11 cellular contexts compared by ENCODE assay signal in genomic region chr2:190628651-190629378, GRCh38. TPM values are rescaled to one million over a fixed set of nuclear protein-coding genes. Genes with fewer than 3 reads are reported as not detected.
DNase-seq lines count a peak whose midpoint lies in the region; ATAC-seq and TF ChIP-seq lines count a peak whose summit lies in the region.
"Had no signal": no experiment of that assay in that cellular context is flagged by ENCODE, and none has a peak within 500 bp of the region (broad histone marks: within the 10 kb centered on the region; RNA-seq: fewer than 3 reads in every experiment).

No MANE protein-coding gene starts in this region.

- TF ChIP-seq CTCF in breast epithelium (IDR thresholded peaks at IDR 0.05) (no peak), MCF 10A (IDR thresholded peaks at IDR 0.05; ENCODE audit: unreplicated experiment) (no peak), esophagus squamous epithelium (IDR thresholded peaks at IDR 0.05) (no peak), natural killer cell (IDR thresholded peaks at IDR 0.05) (no peak), vagina (IDR thresholded peaks at IDR 0.05) (no peak)

- H3K27ac Mint-ChIP-seq in MCF 10A (ENCODE audit: low read depth, unreplicated experiment) (no peak overlapping the region), natural killer cell (peak overlapping the region; percentile 60 to 90)

- 58 to 83% methylated on average over 7 of the region's 7 CpGs for WGBS in esophagus squamous epithelium, 2 donors

- ATAC-seq in natural killer cell (no peak), HG02970 (IDR thresholded peaks at IDR 0.05; ENCODE audit: low FRiP score, unreplicated experiment) (no peak)

- no peaks in the 10 kb centered on the region for H3K4me1 ChIP-seq in breast epithelium
- peaks cover 0 to 26% (median 0%) of the 10 kb centered on the region in 3 donors for H3K4me1 ChIP-seq in esophagus squamous epithelium
- H3K4me1 ChIP-seq in vagina, result peaks cover 18% of the 10 kb centered on the region

- no peak for TF ChIP-seq POLR2A in breast epithelium (IDR thresholded peaks at IDR 0.05)
- no peak for TF ChIP-seq POLR2A in esophagus squamous epithelium (IDR thresholded peaks at IDR 0.05)
- TF ChIP-seq POLR2A in vagina (IDR thresholded peaks at IDR 0.05), result no peak

- intact Hi-C loops in breast epithelium (cut with DNase I; ENCODE audit: low total_unique reads) (no loop called here), MCF 10A (cut with micrococcal nuclease) (no loop called here), esophagus squamous epithelium (cut with DNase I) (no loop called here), natural killer cell (cut with micrococcal nuclease) (no loop called here), vagina (cut with DNase I) (no loop called here)

- DNase-seq in breast epithelium (ENCODE audit: low spot score in 2 of 2) (no peak), MCF 10A (ENCODE audit: unreplicated experiment) (no peak), esophagus squamous epithelium (lab: John Stamatoyannopoulos, UW) (no peak), natural killer cell (no peak), vagina (ENCODE audit: extremely low spot score in 2 of 2) (no peak), RPMI8226 (no peak)
- DNase-seq in activated CD4-positive, alpha-beta T cell treated with anti-CD3 and anti-CD28 coated beads, Interleukin-2, amount 50 U/mL, for 4 hours, result no peak
- DNase-seq: activated T-cell treated with anti-CD3 and anti-CD28 coated beads, Interleukin-2, amount 50 U/mL, for 48 hours; NCI-H345; upper lobe of right lung had no signal

- peak overlapping the region in 2 of 3 donors; percentile 41 to 68 for H3K4me3 ChIP-seq in breast epithelium
- peak overlapping the region in 2 of 4 donors; percentile 16 to 52 for H3K4me3 ChIP-seq in esophagus squamous epithelium
- H3K4me3 ChIP-seq in vagina, result peak overlapping the region in 1 of 2 donors; percentile 53

- no peaks in the 10 kb centered on the region for H3K36me3 ChIP-seq in breast epithelium
- no peaks in the 10 kb centered on the region for H3K36me3 ChIP-seq in esophagus squamous epithelium
- no peaks in the 10 kb centered on the region for H3K36me3 ChIP-seq in vagina
- H3K36me3 ChIP-seq: upper lobe of right lung had no signal

- CTCF ChIA-PET in MCF 10A (lab: Yijun Ruan, JAX), result interaction anchor here (0.6 kb wide), 1 partner anchor 929 kb away, joined by 4 read pairs; no protein-coding TSS in a partner anchor

- H3K4me3 Mint-ChIP-seq in MCF 10A (ENCODE audit: unreplicated experiment) (no peak overlapping the region), natural killer cell (peak overlapping the region; percentile 98)

- H3K9me3 Mint-ChIP-seq in MCF 10A (ENCODE audit: unreplicated experiment), result peaks cover 15% of the 10 kb centered on the region
- peaks cover 2% of the 10 kb centered on the region in 2 donors for H3K9me3 Mint-ChIP-seq in natural killer cell

- no peaks in the 10 kb centered on the region for H3K27me3 ChIP-seq in breast epithelium
- no peaks in the 10 kb centered on the region for H3K27me3 ChIP-seq in esophagus squamous epithelium
- no peaks in the 10 kb centered on the region for H3K27me3 ChIP-seq in vagina
- H3K27me3 ChIP-seq: upper lobe of right lung had no signal

- POLR2A ChIA-PET in MCF 10A (lab: Yijun Ruan, JAX), result interaction anchor here (0.6 to 2.1 kb wide), 11 partner anchors 10 to 76 kb away, joined by 3 to 7 read pairs (median 3); no protein-coding TSS in a partner anchor

- peaks cover 17% of the 10 kb centered on the region for H3K4me1 Mint-ChIP-seq in MCF 10A (ENCODE audit: insufficient read depth, unreplicated experiment)
- H3K4me1 Mint-ChIP-seq in natural killer cell, result peaks cover 14 to 18% of the 10 kb centered on the region in 2 donors

- no peaks in the 10 kb centered on the region for H3K9me3 ChIP-seq in breast epithelium
- H3K9me3 ChIP-seq in esophagus squamous epithelium, result no peaks in the 10 kb centered on the region
- no peaks in the 10 kb centered on the region for H3K9me3 ChIP-seq in vagina
- H3K9me3 ChIP-seq: upper lobe of right lung had no signal

- H3K27ac ChIP-seq in breast epithelium, result peak overlapping the region; percentile 66 to 84
- peak overlapping the region in 3 of 4 donors; percentile 68 to 78 (median 74) for H3K27ac ChIP-seq in esophagus squamous epithelium
- peak overlapping the region; percentile 39 for H3K27ac ChIP-seq in vagina

- BruUV-seq in MCF 10A (replicated peaks; lab: Mats Ljungman, UMichigan), result no TSS peak

- H3K36me3 Mint-ChIP-seq in MCF 10A (ENCODE audit: insufficient read depth, unreplicated experiment) (no peaks in the 10 kb centered on the region), natural killer cell (no peaks in the 10 kb centered on the region)

- H3K27me3 Mint-ChIP-seq in MCF 10A (ENCODE audit: insufficient read depth, unreplicated experiment) (no peaks in the 10 kb centered on the region), natural killer cell (ENCODE audit: low read depth in 2 of 2) (peaks cover 7 to 11% of the 10 kb centered on the region in 2 donors)

RNA-seq across cellular contexts. Expression of gene NAB1, which starts 20.1 kb away (rescaled TPM):
- total RNA-seq in breast epithelium (10 to 100 TPM; 40.2 to 76.2 (median 71.8) TPM), MCF 10A (2022) (40.3 and 48.5 TPM in 2 replicates), esophagus squamous epithelium (10 to 100 TPM; 36.7 to 69.8 (median 67.7) TPM), natural killer cell (10 to 100 TPM; 31.2 to 42.0 (median 37.8) TPM), vagina (78.6 TPM)
